In genomic region chr12:6276936-6277615, GRCh38 we compare ENCODE assay signal across 10 cellular contexts. TPM values are rescaled to one million over a fixed set of nuclear protein-coding genes. Genes with fewer than 3 reads are reported as not detected.
DNase-seq lines count a peak whose midpoint lies in the region; ATAC-seq and TF ChIP-seq lines count a peak whose summit lies in the region.
"Had no signal": no experiment of that assay in that cellular context is flagged by ENCODE, and none has a peak within 500 bp of the region (broad histone marks: within the 10 kb centered on the region; RNA-seq: fewer than 3 reads in every experiment).

No MANE protein-coding gene starts in this region.

- intact Hi-C loops in IMR-90 (cut with micrococcal nuclease) = no loop called here

- no CpG with 5 or more reads among the region's 7 CpGs for WGBS in IMR-90 (ENCODE audit: extremely low coverage in 2 of 2, insufficient read length in 1 of 2), 2 experiments

- H2AFZ ChIP-seq in IMR-90 (replicated peaks; ENCODE audit: low read length, poor library complexity) = no peak overlapping the region

- dilution Hi-C loops in IMR-90 (cut with HindIII; ENCODE audit: low sequenced_read_pairs, unreplicated experiment) = no loop called here

- BruUV-seq in IMR-90 (replicated peaks; lab: Mats Ljungman, UMichigan) = no TSS peak

- POLR2A ChIA-PET in AG04450 (lab: Yijun Ruan, JAX) = interaction anchor here (2.0 kb wide), 1 partner anchor 81 kb away, joined by 14 read pairs; no protein-coding TSS in a partner anchor
- POLR2A ChIA-PET in IMR-90 (lab: Charles Lee; ENCODE audit: unreplicated experiment) = interaction anchor here (0.7 kb wide), 1 partner anchor 194 kb away, joined by 3 read pairs; no protein-coding TSS in a partner anchor

- H2AK9ac ChIP-seq in IMR-90 (replicated peaks; ENCODE audit: low read depth, low read length, poor library complexity) = no peak overlapping the region

- H3K9ac ChIP-seq in IMR-90 (ENCODE audit: low read depth, low read length) = no peak overlapping the region

- no peak overlapping the region for H3K4me3 ChIP-seq in AG04450 (ENCODE audit: low read depth, low read length)
- no peak overlapping the region for H3K4me3 ChIP-seq in IMR-90 (ENCODE audit: insufficient read depth, low read depth, low read length)

- H2BK120ac ChIP-seq in IMR-90 (ENCODE audit: low read depth, low read length) = peak overlapping the region; percentile 14; the same call in 1 of the 2 replicates

- TF ChIP-seq POLR2A in IMR-90 (IDR thresholded peaks at IDR 0.05; ENCODE audit: low read depth, low read length) (no peak), GM18505 (IDR thresholded peaks at IDR 0.05; ENCODE audit: borderline replicate concordance, extremely low read depth, insufficient read depth, insufficient read length) (no peak)

- no peak overlapping the region for H2BK15ac ChIP-seq in IMR-90 (ENCODE audit: low read depth, low read length)

- H3K79me1 ChIP-seq in IMR-90 (ENCODE audit: low read depth in 1 of 2, low read length in 2 of 2) = peaks cover 0 to 6% of the 10 kb centered on the region in 2 experiments; a peak in 1 of 4 replicates

- H3K9me3 ChIP-seq in AG04450 (ENCODE audit: control insufficient read depth, insufficient read depth, low read length) = no peaks in the 10 kb centered on the region
- H3K9me3 ChIP-seq in IMR-90 (ENCODE audit: control insufficient read depth, insufficient read depth, low read length) = no peaks in the 10 kb centered on the region

- CTCF ChIA-PET in AG04450 (lab: Charles Lee) = interaction anchor here (0.7 to 6.5 kb wide), 5 partner anchors 11 to 849 kb away, joined by 3 to 54 read pairs (median 3); no protein-coding TSS in a partner anchor
- CTCF ChIA-PET in IMR-90 (lab: Yijun Ruan, JAX) = interaction anchor here (0.6 to 3.7 kb wide), 4 partner anchors 47 to 1553 kb away, joined by 3 to 29 read pairs (median 4); no protein-coding TSS in a partner anchor

- H3K56ac ChIP-seq in IMR-90 (ENCODE audit: extremely low read depth, insufficient read depth, low read length) = no peak overlapping the region

- TF ChIP-seq RAD21 in IMR-90 (IDR thresholded peaks at IDR 0.05; ENCODE audit: low read length) = no peak

- H3K27me3 ChIP-seq in AG04450 (ENCODE audit: control insufficient read depth, insufficient read depth, low read length) (no peaks in the 10 kb centered on the region), IMR-90 (ENCODE audit: control insufficient read depth, insufficient read depth, low read length) (no peaks in the 10 kb centered on the region)

- no peak overlapping the region for H3K4me2 ChIP-seq in IMR-90 (ENCODE audit: low read depth, low read length)

- H4K5ac ChIP-seq in IMR-90 (ENCODE audit: low read depth, low read length) = no peak overlapping the region

- no peaks in the 10 kb centered on the region for H3K27me3 Mint-ChIP-seq in chondrocyte (ENCODE audit: low read depth)
- peaks cover 33% of the 10 kb centered on the region for H3K27me3 Mint-ChIP-seq in nephron (ENCODE audit: low read depth)
- peaks cover 37% of the 10 kb centered on the region for H3K27me3 Mint-ChIP-seq in nephron progenitor cell (ENCODE audit: low read depth, poor library complexity)

- TF ChIP-seq CTCF in AG04450 (IDR thresholded peaks at IDR 0.05; ENCODE audit: low read depth, low read length) (peak; percentile 19; the same call in 1 of the 2 replicates), IMR-90 (conservative IDR thresholded peaks at IDR 0.05; ENCODE audit: low read depth, low read length) (no peak), chondrocyte (IDR thresholded peaks at IDR 0.05) (peak; percentile 42), nephron (IDR thresholded peaks at IDR 0.05; ENCODE audit: unreplicated experiment in 3 of 3) (no peak), nephron progenitor cell (IDR thresholded peaks at IDR 0.05) (no peak)

- peaks cover 29% of the 10 kb centered on the region for H3K9me1 ChIP-seq in IMR-90 (ENCODE audit: insufficient read depth, low read length)

- H3K4me3 Mint-ChIP-seq in chondrocyte (ENCODE audit: unreplicated experiment) (no peak overlapping the region), nephron (peak overlapping the region; percentile 24 to 34 (median 26)), nephron progenitor cell (no peak overlapping the region)

- no peak for DNase-seq in AG04450 (ENCODE audit: low read depth, low spot score)
- DNase-seq in IMR-90 = no peak
- DNase-seq in chondrocyte (ENCODE audit: low spot score) = peak; percentile 33
- no peak for DNase-seq in activated gamma-delta T cell treated with Interleukin-2 at 50 U/mL for 16 hours
- DNase-seq in nephron progenitor cell = no peak
- DNase-seq: activated CD8-positive, alpha-beta memory T cell treated with anti-CD3 and anti-CD28 coated beads, Interleukin-2, amount 50 U/mL, for 48 hours had no signal

- H3K4ac ChIP-seq in IMR-90 (ENCODE audit: low read depth, low read length) = no peak overlapping the region

- H2BK5ac ChIP-seq in IMR-90 (ENCODE audit: low read depth, low read length, poor library complexity, severe bottlenecking) = no peak overlapping the region

- ATAC-seq in IMR-90 (ENCODE audit: low read depth) (no peak), GM19467 (IDR thresholded peaks at IDR 0.05; ENCODE audit: unreplicated experiment) (no peak), GM18505 (IDR thresholded peaks at IDR 0.05; ENCODE audit: unreplicated experiment) (no peak)

- H3K4me1 Mint-ChIP-seq in chondrocyte (ENCODE audit: low read depth) (peaks cover 35% of the 10 kb centered on the region), nephron (peaks cover 26% of the 10 kb centered on the region), nephron progenitor cell (peaks cover 59% of the 10 kb centered on the region)

- no peak overlapping the region for H3K27ac ChIP-seq in AG04450 (ENCODE audit: low read depth, low read length)
- H3K27ac ChIP-seq in IMR-90 (ENCODE audit: insufficient read depth, low read length) = no peak overlapping the region
- H3K27ac ChIP-seq: SK-N-MC had no signal

- no peak overlapping the region for H3K23ac ChIP-seq in IMR-90 (ENCODE audit: low read depth, low read length)

- H3K14ac ChIP-seq in IMR-90 (replicated peaks; ENCODE audit: low read depth, low read length) = no peak overlapping the region

- H3K9me3 Mint-ChIP-seq in chondrocyte (ENCODE audit: low read depth) (no peaks in the 10 kb centered on the region), nephron (no peaks in the 10 kb centered on the region), nephron progenitor cell (no peaks in the 10 kb centered on the region)

- no peak overlapping the region for H4K91ac ChIP-seq in IMR-90 (ENCODE audit: insufficient read depth, low read depth, low read length)

- no peaks in the 10 kb centered on the region for H3K36me3 Mint-ChIP-seq in chondrocyte (ENCODE audit: low read depth)
- no peaks in the 10 kb centered on the region for H3K36me3 Mint-ChIP-seq in nephron (ENCODE audit: low read depth)
- H3K36me3 Mint-ChIP-seq in nephron progenitor cell (ENCODE audit: low read depth) = no peaks in the 10 kb centered on the region

- no peak overlapping the region for H2BK20ac ChIP-seq in IMR-90 (ENCODE audit: low read depth, low read length)

- H2AK5ac ChIP-seq in IMR-90 (ENCODE audit: low read depth, low read length) = no peak overlapping the region

- no peak overlapping the region for H3K27ac Mint-ChIP-seq in chondrocyte (ENCODE audit: unreplicated experiment)
- peak overlapping the region in 1 of 3 experiments; percentile 51 for H3K27ac Mint-ChIP-seq in nephron
- no peak overlapping the region for H3K27ac Mint-ChIP-seq in nephron progenitor cell

- H4K20me1 ChIP-seq in IMR-90 (ENCODE audit: insufficient read depth, low read length) = no peaks in the 10 kb centered on the region

- no peak overlapping the region for H3K18ac ChIP-seq in IMR-90 (ENCODE audit: low read depth, low read length)

- in situ Hi-C loops in IMR-90 (cut with MboI; ENCODE audit: low sequenced_read_pairs) = loop anchor here (5.0 to 25.0 kb wide), 3 partner anchors 70 to 815 kb away; no protein-coding TSS in a partner anchor

- H3K4me1 ChIP-seq in IMR-90 (ENCODE audit: control insufficient read depth, insufficient read depth, low read length) = peaks cover 34% of the 10 kb centered on the region

- H3K36me3 ChIP-seq in IMR-90 (ENCODE audit: control insufficient read depth, insufficient read depth, low read length) = no peaks in the 10 kb centered on the region

- no peak overlapping the region for H4K8ac ChIP-seq in IMR-90 (ENCODE audit: low read depth in 2 of 2, low read length in 2 of 2)

TF ChIP-seq in IMR-90, 13 proteins besides CTCF, POLR2A, EP300 and RAD21:
- TF ChIP-seq FOS (IDR thresholded peaks at IDR 0.05; ENCODE audit: low read depth, low read length) = no peak
- TF ChIP-seq RCOR1 (IDR thresholded peaks at IDR 0.05; ENCODE audit: insufficient replicate concordance, low read length) = no peak
- no peak for TF ChIP-seq NFE2L2 (IDR thresholded peaks at IDR 0.05; ENCODE audit: low read depth, low read length)
- peak; percentile 33 for TF ChIP-seq CEBPB (IDR thresholded peaks at IDR 0.05; ENCODE audit: low read depth, low read length)

RNA-seq across cellular contexts. Expression of gene PLEKHG6, which starts 33.4 kb away (rescaled TPM):
- polyA plus RNA-seq in AG04450 (2011; rRNA removed) (0.06 and 0.15 TPM in 2 replicates), IMR-90 (2012; rRNA removed) (0.10 TPM in 2 replicates)
- polyA minus RNA-seq in AG04450 (2011; rRNA and poly(A)+ RNA removed) = 0.26 and 0.51 TPM in 2 replicates
- total RNA-seq in IMR-90 (2012; rRNA removed) (under 0.01 TPM in 2 replicates), chondrocyte (0.21 to 0.35 TPM in 2 of 3 replicates, not detected in the other)
- 0.05 and 0.07 TPM in 2 replicates for polyA plus RNA-seq in IMR-90 (2012; cell fraction: cytosol; rRNA removed)
- polyA plus RNA-seq in IMR-90 (2012; cell fraction: nucleus; rRNA removed; ENCODE audit: low replicate concordance) = 0.05 and 0.15 TPM in 2 replicates

Comparison
In these comparisons a context has a peak if more than half of its experiments do, and no peak if none do; other contexts are left out.
1. CTCF ChIP-seq: peak in AG04450 (single experiment) and chondrocyte (single experiment); none in IMR-90 (single experiment), nephron (0 of 3) and nephron progenitor cell (single experiment).
2. H3K4me3 Mint-ChIP-seq: peak in nephron (3 of 3); none in chondrocyte (single experiment) and nephron progenitor cell (single experiment).